Comparison of ENCODE assay signal across 8 cellular contexts in genomic region chr15:37102315-37103021, GRCh38. TPM values are rescaled to one million over a fixed set of nuclear protein-coding genes. Genes with fewer than 3 reads are reported as not detected.
A peak's percentile ranks its signal among the peaks of the same experiment; 100 is the strongest.
DNase-seq lines count a peak whose midpoint lies in the region; ATAC-seq and TF ChIP-seq lines count a peak whose summit lies in the region.

No MANE protein-coding gene starts in this region.

- H3K27me3 ChIP-seq in mesenchymal stem cell (ENCODE audit: control insufficient read depth in 1 of 2, insufficient read depth in 1 of 2, low read length in 2 of 2): peaks cover 0 to 43% of the 10 kb centered on the region in 2 experiments

- no peak overlapping the region for H3K27ac ChIP-seq in mesenchymal stem cell (ENCODE audit: low read length, poor library complexity, severe bottlenecking)

- H3K36me3 ChIP-seq in mesenchymal stem cell (ENCODE audit: control insufficient read depth in 1 of 2, insufficient read depth in 2 of 2, low read depth in 1 of 2, low read length in 2 of 2): no peaks in the 10 kb centered on the region

- H3K4me3 ChIP-seq in AG10803 (ENCODE audit: low read length): peak overlapping the region; percentile 90
- H3K4me3 ChIP-seq in mesenchymal stem cell (ENCODE audit: insufficient read depth in 1 of 2, low read depth in 1 of 2, low read length in 2 of 2): peak overlapping the region; percentile 41 to 95

- no peak overlapping the region for H2AK5ac ChIP-seq in mesenchymal stem cell (ENCODE audit: low read length, severe bottlenecking)

- peaks cover 6% of the 10 kb centered on the region for H3K4me1 ChIP-seq in mesenchymal stem cell (ENCODE audit: control insufficient read depth, insufficient read depth, low read depth, low read length)

- H3K23ac ChIP-seq in mesenchymal stem cell (ENCODE audit: low read length in 2 of 2): peak overlapping the region in 1 of 2 experiments; percentile 91

- TF ChIP-seq CTCF in AG10803 (conservative IDR thresholded peaks at IDR 0.05; ENCODE audit: low read length): no peak

- H2BK5ac ChIP-seq in mesenchymal stem cell (ENCODE audit: low read depth, low read length, poor library complexity, severe bottlenecking): no peak overlapping the region

- DNase-seq in AG10803 (ENCODE audit: low read depth): no peak
- peak; percentile 12 for DNase-seq in HS-27A (ENCODE audit: low read depth)
- peak; percentile 62 for DNase-seq in astrocyte of the hippocampus (ENCODE audit: low read depth, low spot score)
- peak; percentile 55 for DNase-seq in mesenchymal stem cell
- no peak for DNase-seq in globus pallidus (ENCODE audit: low spot score)
- no peak for DNase-seq in NOMO-1 treated with dmso at 0.1 percent for 144 hours (lab: John Stamatoyannopoulos, UW; ENCODE audit: unreplicated experiment)
- DNase-seq in stimulated activated CD4-positive, alpha-beta T cell treated with anti-CD3 and anti-CD28 coated beads, Interleukin-4, amount 100 ng/mL, for 24 hours: no peak

- H4K8ac ChIP-seq in mesenchymal stem cell (ENCODE audit: low read length): no peak overlapping the region

- peak overlapping the region; percentile 70 to 84 for H3K18ac ChIP-seq in mesenchymal stem cell (ENCODE audit: low read depth in 1 of 2, low read length in 2 of 2)

- ATAC-seq in HG03439 (IDR thresholded peaks at IDR 0.05; ENCODE audit: unreplicated experiment): no peak

- peak overlapping the region in 1 of 2 experiments; percentile 10 for H2BK12ac ChIP-seq in mesenchymal stem cell (ENCODE audit: low read length in 2 of 2)

- H2BK15ac ChIP-seq in mesenchymal stem cell (ENCODE audit: low read depth, poor library complexity, severe bottlenecking): peak overlapping the region; percentile 76

- under 1% methylated on average over 25 of the region's 34 CpGs for WGBS in mesenchymal stem cell

- peak overlapping the region; percentile 97 for H3K4me2 ChIP-seq in mesenchymal stem cell (ENCODE audit: low read length, poor library complexity, severe bottlenecking)

- H4K91ac ChIP-seq in mesenchymal stem cell (ENCODE audit: low read length): no peak overlapping the region

- H3K9ac ChIP-seq in mesenchymal stem cell (ENCODE audit: low read length): peak overlapping the region; percentile 99

- no peaks in the 10 kb centered on the region for H3K9me3 ChIP-seq in mesenchymal stem cell (ENCODE audit: control insufficient read depth, low read length)

- H2AFZ ChIP-seq in mesenchymal stem cell (ENCODE audit: low read depth, low read length): peak overlapping the region; percentile 19

- H2BK120ac ChIP-seq in mesenchymal stem cell (ENCODE audit: low read depth, low read length): no peak overlapping the region

- H3K79me1 ChIP-seq in mesenchymal stem cell (replicated peaks; ENCODE audit: low read length, poor library complexity, severe bottlenecking): peaks cover 12% of the 10 kb centered on the region

- H3K4ac ChIP-seq in mesenchymal stem cell (ENCODE audit: low read depth in 1 of 2, low read length in 2 of 2): peak overlapping the region in 1 of 2 experiments; percentile 55

- peak overlapping the region in 1 of 2 experiments; percentile 92 for H3K14ac ChIP-seq in mesenchymal stem cell (ENCODE audit: low read length in 2 of 2)

RNA-seq across cellular contexts. Expression of gene MEIS2, which starts 2.1 kb away (rescaled TPM):
- 69.3 TPM for polyA plus RNA-seq in mesenchymal stem cell (2013, experiment 1 of 2)
- polyA plus RNA-seq in mesenchymal stem cell (2013, experiment 2 of 2): 68.8 TPM

Comparison
In these comparisons a context has a peak if more than half of its experiments do, and no peak if none do; other contexts are left out.
1. DNase-seq: peak in HS-27A (single experiment), astrocyte of the hippocampus (single experiment) and mesenchymal stem cell (single experiment); none in AG10803 (single experiment), globus pallidus (single experiment), NOMO-1 treated with dmso at 0.1 percent for 144 hours (single experiment) and stimulated activated CD4-positive, alpha-beta T cell treated with anti-CD3 and anti-CD28 coated beads, Interleukin-4, amount 100 ng/mL, for 24 hours (single experiment).